16 cellular contexts compared by ENCODE assay signal in genomic region chr2:136060401-136060940, GRCh38. TPM values are rescaled to one million over a fixed set of nuclear protein-coding genes. Genes with fewer than 3 reads are reported as not detected.
"Had no signal": no experiment of that assay in that cellular context is flagged by ENCODE, and none has a peak within 500 bp of the region (broad histone marks: within the 10 kb centered on the region; RNA-seq: fewer than 3 reads in every experiment).

No MANE protein-coding gene starts in this region.

- FAIRE-seq: bronchial epithelial cell, pancreas had no signal

- H3K9me3 Mint-ChIP-seq: activated T-cell treated with anti-CD3 and anti-CD28 coated beads, Interleukin-2, amount 50 U/mL, for 4 hours; endodermal cell had no signal

- H3K4me1 ChIP-seq: pancreas, thyroid gland, uterus had no signal

- DNase-seq: activated CD4-positive, alpha-beta T cell treated with anti-CD3 and anti-CD28 coated beads for 1 hour; activated CD4-positive, alpha-beta T cell treated with anti-CD3 and anti-CD28 coated beads, Interleukin-2, amount 50 U/mL, for 48 hours; activated effector memory CD4-positive, alpha-beta T cell treated with anti-CD3 and anti-CD28 coated beads, Interleukin-2, amount 50 U/mL, for 16 hours; activated naive CD8-positive, alpha-beta T cell treated with anti-CD3 and anti-CD28 coated beads for 36 hours; activated T-cell treated with anti-CD3 and anti-CD28 coated beads, Interleukin-2, amount 50 U/mL, for 4 hours; endodermal cell; erythroblast; kidney glomerular epithelial cell; pancreas; thyroid gland; uterus had no signal

- H3K27ac ChIP-seq: hepatocyte, neural progenitor cell, pancreas, thyroid gland, uterus had no signal

- H3K4me3 Mint-ChIP-seq: activated naive CD8-positive, alpha-beta T cell treated with anti-CD3 and anti-CD28 coated beads for 36 hours; activated T-cell treated with anti-CD3 and anti-CD28 coated beads, Interleukin-2, amount 50 U/mL, for 4 hours; endodermal cell; neural progenitor cell had no signal

- H3K9me3 ChIP-seq: pancreas, thyroid gland, uterus had no signal

- H3K9ac ChIP-seq: neural progenitor cell had no signal

- H3K4me2 ChIP-seq: hepatocyte, neural progenitor cell had no signal

- H3K36me3 ChIP-seq: neural progenitor cell, pancreas, thyroid gland, uterus had no signal

- H3K4me3 ChIP-seq: hepatocyte, neural progenitor cell, pancreas, skin epidermis, thyroid gland, uterus had no signal

- ATAC-seq: activated T-cell treated with anti-CD3 and anti-CD28 coated beads, Interleukin-2, amount 50 U/mL, for 4 hours; pancreas had no signal

- H3K27me3 ChIP-seq: hepatocyte, neural progenitor cell, pancreas, thyroid gland, uterus had no signal

- H2AFZ ChIP-seq: hepatocyte, neural progenitor cell had no signal

- H3K27me3 Mint-ChIP-seq: activated naive CD8-positive, alpha-beta T cell treated with anti-CD3 and anti-CD28 coated beads for 36 hours had no signal

- H3K27ac Mint-ChIP-seq: activated naive CD8-positive, alpha-beta T cell treated with anti-CD3 and anti-CD28 coated beads for 36 hours; endodermal cell had no signal

- H3K79me2 ChIP-seq: hepatocyte had no signal

RNA-seq across cellular contexts. Expression of gene CXCR4, which starts 57.5 kb away (rescaled TPM):
- total RNA-seq: chondrocyte had no signal
